Comparison of ENCODE assay signal across 13 cellular contexts in genomic region chr12:53373554-53374121, GRCh38. TPM values are rescaled to one million over a fixed set of nuclear protein-coding genes. Genes with fewer than 3 reads are reported as not detected.
A peak's percentile ranks its signal among the peaks of the same experiment; 100 is the strongest.
DNase-seq lines count a peak whose midpoint lies in the region; TF ChIP-seq lines count a peak whose summit lies in the region.
"Not testable (repeated sequence)": the region's sequence is repeated elsewhere in the genome, so short reads cannot be mapped to it uniquely, and the experiment has no call there.
"Had no signal": no experiment of that assay in that cellular context is flagged by ENCODE, and none has a peak within 500 bp of the region (broad histone marks: within the 10 kb centered on the region; RNA-seq: fewer than 3 reads in every experiment).

No MANE protein-coding gene starts in this region.

- H3K36me3 Mint-ChIP-seq in activated naive CD8-positive, alpha-beta T cell; nephron progenitor cell (ENCODE audit: low read depth): not testable (repeated sequence)

- not testable (repeated sequence) for H3K9me3 ChIP-seq in BLaER1 treated with 17β-estradiol and CSF1 and Interleukin-3, amounts not matched to agents 10 nM and 100 nM (replicated peaks in 1 of 11); KOPT-K1 (ENCODE audit: insufficient read depth, low read length, poor library complexity, severe bottlenecking); duodenal mucosa (ENCODE audit: control insufficient read depth in 1 of 2, low read length in 2 of 2); hepatocyte (ENCODE audit: low read depth); subcutaneous abdominal adipose tissue (ENCODE audit: control insufficient read depth in 5 of 5, low read length in 5 of 5)

- H3K4me1 Mint-ChIP-seq in activated naive CD8-positive, alpha-beta T cell (ENCODE audit: low read depth): peaks cover 24% of the 10 kb centered on the region
- H3K4me1 Mint-ChIP-seq in nephron progenitor cell: peaks cover 42% of the 10 kb centered on the region

- peak overlapping the region in 6 of 11 experiments; percentile 1 to 57 (median 28); a peak in 4 of 22 replicates for H3K9ac ChIP-seq in BLaER1 treated with 17β-estradiol and CSF1 and Interleukin-3, amounts not matched to agents 10 nM and 100 nM
- peak overlapping the region in 1 of 2 donors; percentile 25 for H3K9ac ChIP-seq in duodenal mucosa (ENCODE audit: low read depth in 1 of 2, low read length in 2 of 2)
- H3K9ac ChIP-seq in subcutaneous abdominal adipose tissue (ENCODE audit: low read length in 5 of 5): peak overlapping the region in 2 of 5 donors; percentile 25 to 63

- H3K9me2 ChIP-seq in hepatocyte (replicated peaks; ENCODE audit: insufficient read depth): not testable (repeated sequence)

- not testable (repeated sequence) for H3K27me3 ChIP-seq in BLaER1 treated with 17β-estradiol and CSF1 and Interleukin-3, amounts not matched to agents 10 nM and 100 nM; duodenal mucosa (ENCODE audit: control insufficient read depth in 1 of 2, insufficient read depth in 2 of 2, low read length in 2 of 2); hepatocyte; subcutaneous abdominal adipose tissue (ENCODE audit: control insufficient read depth in 5 of 5, insufficient read depth in 4 of 5, low read length in 5 of 5)

- TF ChIP-seq CTCF in VCaP (conservative IDR thresholded peaks at IDR 0.05); hepatocyte (IDR thresholded peaks at IDR 0.05; ENCODE audit: poor library complexity); nephron progenitor cell (IDR thresholded peaks at IDR 0.05): not testable (repeated sequence)

- H3K27me3 Mint-ChIP-seq in activated naive CD8-positive, alpha-beta T cell; nephron progenitor cell (ENCODE audit: low read depth, poor library complexity): not testable (repeated sequence)

- 87% methylated on average over 6 of the region's 6 CpGs for WGBS in hepatocyte (ENCODE audit: low lambda C conversion rate, missing lambda C conversion rate)

- H3K79me2 ChIP-seq in hepatocyte: not testable (repeated sequence)

- peak overlapping the region; percentile 59 for H3K27ac Mint-ChIP-seq in activated naive CD8-positive, alpha-beta T cell
- peak overlapping the region; percentile 71 for H3K27ac Mint-ChIP-seq in nephron progenitor cell

- not testable (repeated sequence) for H3K9me3 Mint-ChIP-seq in activated naive CD8-positive, alpha-beta T cell (ENCODE audit: low read depth); nephron progenitor cell

- peak overlapping the region; percentile 29 for H2AFZ ChIP-seq in hepatocyte

- H3K4me3 ChIP-seq in BLaER1 treated with 17β-estradiol and CSF1 and Interleukin-3, amounts not matched to agents 10 nM and 100 nM; duodenal mucosa (ENCODE audit: low read depth in 1 of 2, low read length in 2 of 2); hepatocyte; subcutaneous abdominal adipose tissue (ENCODE audit: low read depth in 1 of 5, low read length in 5 of 5): not testable (repeated sequence)

- H4K20me1 ChIP-seq in BLaER1 treated with 17β-estradiol and CSF1 and Interleukin-3, amounts not matched to agents 10 nM and 100 nM; hepatocyte (ENCODE audit: insufficient read depth, poor library complexity, severe bottlenecking): not testable (repeated sequence)

- DNase-seq in hepatocyte (ENCODE audit: low spot score); nephron progenitor cell: not testable (repeated sequence)

- not testable (repeated sequence) for H3K4me3 Mint-ChIP-seq in activated naive CD8-positive, alpha-beta T cell; nephron progenitor cell

- not testable (repeated sequence) for H3K36me3 ChIP-seq in BLaER1 treated with 17β-estradiol and CSF1 and Interleukin-3, amounts not matched to agents 10 nM and 100 nM; KOPT-K1 (ENCODE audit: insufficient read depth, low read length); duodenal mucosa (ENCODE audit: control insufficient read depth in 1 of 2, insufficient read depth in 2 of 2, low read length in 2 of 2); hepatocyte (replicated peaks; ENCODE audit: insufficient read depth, low read depth); subcutaneous abdominal adipose tissue (ENCODE audit: control insufficient read depth in 5 of 5, insufficient read depth in 5 of 5, low read length in 5 of 5)

- peak overlapping the region in 9 of 11 experiments; percentile 1 to 52 (median 30); a peak in 13 of 22 replicates for H3K4me2 ChIP-seq in BLaER1 treated with 17β-estradiol and CSF1 and Interleukin-3, amounts not matched to agents 10 nM and 100 nM
- not testable (repeated sequence) for H3K4me2 ChIP-seq in hepatocyte

- H3K27ac ChIP-seq in BLaER1 treated with 17β-estradiol and CSF1 and Interleukin-3, amounts not matched to agents 10 nM and 100 nM: peak overlapping the region in 10 of 11 experiments; percentile 16 to 63 (median 54); a peak in 17 of 22 replicates
- H3K27ac ChIP-seq in KOPT-K1 (ENCODE audit: low read depth, low read length, poor library complexity, severe bottlenecking) (peak overlapping the region; percentile 19), VCaP (peak overlapping the region; percentile 43), duodenal mucosa (ENCODE audit: low read depth, low read length) (peak overlapping the region; percentile 75), hepatocyte (peak overlapping the region; percentile 97), subcutaneous abdominal adipose tissue (ENCODE audit: low read depth, low read length) (peak overlapping the region; percentile 32)

- H3K4me1 ChIP-seq in BLaER1 treated with 17β-estradiol and CSF1 and Interleukin-3, amounts not matched to agents 10 nM and 100 nM: peaks cover 38 to 72% (median 58%) of the 10 kb centered on the region in 10 experiments
- H3K4me1 ChIP-seq in duodenal mucosa (ENCODE audit: control insufficient read depth in 1 of 2, insufficient read depth in 2 of 2, low read length in 2 of 2) (peaks cover 21 to 32% of the 10 kb centered on the region in 2 donors), hepatocyte (ENCODE audit: insufficient read depth) (peaks cover 15% of the 10 kb centered on the region), subcutaneous abdominal adipose tissue (ENCODE audit: control insufficient read depth in 5 of 5, insufficient read depth in 5 of 5, low read length in 5 of 5) (peaks cover 11 to 37% (median 25%) of the 10 kb centered on the region in 5 donors)

RNA-seq across cellular contexts. Expression of gene SP1, which starts 6.3 kb away (rescaled TPM):
- 48.0 and 53.3 TPM in 2 replicates for total RNA-seq in hepatocyte
- polyA plus RNA-seq in hepatocyte: 11.0 and 12.8 TPM in 2 replicates

RNA-seq across cellular contexts. Expression of gene SP7, which starts 37.5 kb away (rescaled TPM):
- 0.20 TPM in 1 of 2 replicates, not detected in the other for total RNA-seq in hepatocyte
- 0.60 TPM in 1 of 2 replicates, not detected in the other for polyA plus RNA-seq in hepatocyte
- total RNA-seq: cerebellum, endothelial cell of umbilical vein, mesenteric fat pad, Right ventricle myocardium superior had no signal
- polyA plus RNA-seq: adipose tissue, endothelial cell of umbilical vein had no signal

RNA-seq across cellular contexts. Expression of gene AMHR2, which starts 50.0 kb away (rescaled TPM):
- 6.4 and 13.9 TPM in 2 replicates for total RNA-seq in hepatocyte
- polyA plus RNA-seq in hepatocyte: 12.8 and 16.9 TPM in 2 replicates
- total RNA-seq: cerebellum, endothelial cell of umbilical vein, mesenteric fat pad, Right ventricle myocardium superior had no signal
- polyA plus RNA-seq: endothelial cell of umbilical vein had no signal

RNA-seq across cellular contexts. Expression of gene AAAS, which starts 52.2 kb away (rescaled TPM):
- 57.3 and 60.3 TPM in 2 replicates for total RNA-seq in hepatocyte
- 70.6 and 79.9 TPM in 2 replicates for polyA plus RNA-seq in hepatocyte

Comparison
In these comparisons a context has a peak if more than half of its experiments do, and no peak if none do; other contexts are left out.
1. H3K27ac ChIP-seq: peak in every context shown above with its lines; median percentile 97 in hepatocyte; 75 in duodenal mucosa; 54 in BLaER1 treated with 17β-estradiol and CSF1 and Interleukin-3, amounts not matched to agents 10 nM and 100 nM; 43 in VCaP; 32 in subcutaneous abdominal adipose tissue; 19 in KOPT-K1.